18 cellular contexts compared by ENCODE assay signal in the genomic region with DNA sequence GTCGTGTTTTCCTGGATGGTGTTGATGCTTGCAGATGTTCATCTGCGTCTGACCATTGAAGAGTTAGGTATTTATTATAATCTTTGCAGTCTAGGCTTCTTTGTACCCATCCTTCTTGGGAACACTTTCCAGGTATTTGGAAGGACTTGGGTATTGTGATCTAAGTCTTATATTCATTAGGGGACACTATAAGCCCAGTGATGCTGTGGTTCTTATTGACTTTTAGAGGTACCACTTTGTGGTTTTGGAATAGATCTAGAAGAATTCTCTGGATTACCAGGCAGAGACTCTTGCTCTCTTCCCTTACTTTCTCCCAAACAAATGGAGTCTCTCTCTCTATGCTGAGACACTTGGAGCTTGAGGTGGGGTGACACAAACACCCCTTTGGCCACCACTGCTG. TPM values are rescaled to one million over a fixed set of nuclear protein-coding genes. Genes with fewer than 3 reads are reported as not detected.
DNase-seq lines count a peak whose midpoint lies in the region; ATAC-seq and TF ChIP-seq lines count a peak whose summit lies in the region.
"Had no signal": no experiment of that assay in that cellular context is flagged by ENCODE, and none has a peak within 500 bp of the region (broad histone marks: within the 10 kb centered on the region; RNA-seq: fewer than 3 reads in every experiment).

No MANE protein-coding gene starts in this region.

- POLR2A ChIA-PET in HCT116 (lab: Charles Lee) = no interaction called here
- POLR2A ChIA-PET in PC-3 (lab: Charles Lee; ENCODE audit: unreplicated experiment) = no interaction called here

- H3K36me3 ChIP-seq in HCT116 (ENCODE audit: control insufficient read depth in 1 of 2, insufficient read depth in 2 of 2, low read length in 2 of 2) (no peaks in the 10 kb centered on the region), PC-3 (ENCODE audit: low read depth, low read length) (no peaks in the 10 kb centered on the region)
- H3K36me3 ChIP-seq: BLaER1 had no signal

- no peak overlapping the region for H3K9ac ChIP-seq in HCT116 (ENCODE audit: low read length)
- no peak overlapping the region for H3K9ac ChIP-seq in PC-3 (ENCODE audit: low read length)
- H3K9ac ChIP-seq: BLaER1 had no signal

- no peaks in the 10 kb centered on the region for H3K79me2 ChIP-seq in HCT116 (ENCODE audit: insufficient read depth, low read length)
- H3K79me2 ChIP-seq in PC-3 (ENCODE audit: low read length) = no peaks in the 10 kb centered on the region

- no peak for TF ChIP-seq POLR2A in HCT116 (IDR thresholded peaks at IDR 0.05; ENCODE audit: borderline replicate concordance, extremely low read depth, insufficient read depth, insufficient read length)

- H3F3A ChIP-seq in PC-3 (ENCODE audit: low read length, unreplicated experiment) = no peaks in the 10 kb centered on the region

- no peak for ATAC-seq in HCT116
- peak; percentile 62 for ATAC-seq in PC-3
- no peak for ATAC-seq in GM19452 (IDR thresholded peaks at IDR 0.05; ENCODE audit: unreplicated experiment)
- ATAC-seq: CD8-positive, alpha-beta T cell; SK-N-SH treated with all-trans-retinoic acid at 6 μM for 48 hours had no signal

- no peak overlapping the region for H2AFZ ChIP-seq in HCT116 (ENCODE audit: low read depth, low read length, poor library complexity, severe bottlenecking)
- H2AFZ ChIP-seq in PC-3 (ENCODE audit: low read length) = no peak overlapping the region

- intact Hi-C loops in HCT116 (cut with micrococcal nuclease) (no loop called here), PC-3 (cut with micrococcal nuclease) (loop anchor here (1.0 to 5.0 kb wide), 4 partner anchors 47 to 130 kb away; no protein-coding TSS in a partner anchor)

- TF ChIP-seq CTCF in HCT116 (IDR thresholded peaks at IDR 0.05 in 2 of 3, conservative IDR thresholded peaks at IDR 0.05 in 1 of 3; ENCODE audit: borderline replicate concordance in 1 of 3, insufficient read depth in 1 of 3, low read depth in 2 of 3, low read length in 2 of 3) (no peak), PC-3 (conservative IDR thresholded peaks at IDR 0.05; ENCODE audit: low read depth, low read length) (peak; percentile 64), fibroblast of mammary gland (conservative IDR thresholded peaks at IDR 0.05; ENCODE audit: control insufficient read depth, insufficient read depth, low read depth, low read length) (no peak)

- H3K9me2 ChIP-seq in HCT116 (ENCODE audit: insufficient read depth) (no peaks in the 10 kb centered on the region), PC-3 (replicated peaks; ENCODE audit: low read length) (peaks cover 5% of the 10 kb centered on the region; the same call in 1 of the 2 replicates)

- RAD21 ChIA-PET in HCT116 (lab: Charles Lee; ENCODE audit: low non-redundant PET in 1 of 2, low total read pairs in 2 of 2, uncharacterized antibody in 2 of 2, unreplicated experiment in 2 of 2) = no interaction called here

- DNase-seq in NCI-H2107 treated with DMSO at 0.1 percent for 48 hours (lab: John Stamatoyannopoulos, UW; ENCODE audit: unreplicated experiment) (peak; percentile 62), NCI-H2107 (lab: John Stamatoyannopoulos, UW) (no peak), HCT116 (ENCODE audit: low read depth, low spot score) (no peak), PC-3 (peak; percentile 75), fibroblast of mammary gland (ENCODE audit: low read depth) (peak; percentile 43), NCI-H446 treated with DMSO at 0.1 percent for 48 hours (lab: John Stamatoyannopoulos, UW) (no peak), SHP77 treated with DMSO at 0.1 percent for 48 hours (lab: John Stamatoyannopoulos, UW) (no peak)
- DNase-seq: CD8-positive, alpha-beta T cell; DMS79 treated with DMSO at 0.1 percent for 48 hours; GDM1; GOT3; HFFc6; NCI-H2081 treated with DMSO at 0.1 percent for 48 hours; NCI-H774; Right ventricle myocardium superior had no signal

- BruUV-seq in HCT116 (replicated peaks; lab: Mats Ljungman, UMichigan) (no TSS peak), PC-3 (replicated peaks; lab: Mats Ljungman, UMichigan) (no TSS peak)

- H3K9me3 ChIP-seq in HCT116 (ENCODE audit: control insufficient read depth in 1 of 2, insufficient read depth in 1 of 2, low read depth in 1 of 2, low read length in 2 of 2) (no peaks in the 10 kb centered on the region), PC-3 (ENCODE audit: low read length) (no peaks in the 10 kb centered on the region)

- TF ChIP-seq RAD21 in HCT116 (IDR thresholded peaks at IDR 0.05; ENCODE audit: low read depth) = peak; percentile 35

- H4K20me1 ChIP-seq in HCT116 (ENCODE audit: insufficient read depth) = no peaks in the 10 kb centered on the region
- H4K20me1 ChIP-seq in PC-3 (ENCODE audit: low read length) = no peaks in the 10 kb centered on the region
- H4K20me1 ChIP-seq: BLaER1 had no signal

- CTCF ChIA-PET in HCT116 (lab: Charles Lee) = no interaction called here
- CTCF ChIA-PET in PC-3 (lab: Charles Lee) = no interaction called here

- no peak overlapping the region for H3K4me2 ChIP-seq in HCT116 (ENCODE audit: low read length)
- H3K4me2 ChIP-seq in PC-3 (ENCODE audit: low read length) = no peak overlapping the region
- H3K4me2 ChIP-seq: BLaER1 had no signal

- H3K4me3 ChIP-seq in HCT116 (replicated peaks in 1 of 2; ENCODE audit: low read depth in 1 of 2, low read length in 2 of 2) (no peak overlapping the region), PC-3 (ENCODE audit: low read length) (no peak overlapping the region), fibroblast of mammary gland (ENCODE audit: control insufficient read depth, low read depth, low read length) (no peak overlapping the region)
- H3K4me3 ChIP-seq: BLaER1 had no signal

- H3K27ac ChIP-seq in HCT116 (ENCODE audit: low read depth, low read length) (no peak overlapping the region), PC-3 (ENCODE audit: low read length) (no peak overlapping the region)
- H3K27ac ChIP-seq: BLaER1 had no signal

- no peaks in the 10 kb centered on the region for H3K27me3 ChIP-seq in HCT116 (ENCODE audit: insufficient read depth, low read length)
- no peaks in the 10 kb centered on the region for H3K27me3 ChIP-seq in PC-3 (ENCODE audit: low read length)
- H3K27me3 ChIP-seq: BLaER1 had no signal

- H3K4me1 ChIP-seq in HCT116 (ENCODE audit: control insufficient read depth in 1 of 2, insufficient read depth in 2 of 2, low read length in 2 of 2) (no peaks in the 10 kb centered on the region), PC-3 (ENCODE audit: insufficient read depth, low read length) (peaks cover 21% of the 10 kb centered on the region)

TF ChIP-seq in HCT116, 20 proteins besides CTCF, POLR2A, EP300 and RAD21:
- TF ChIP-seq, protein P1, sequence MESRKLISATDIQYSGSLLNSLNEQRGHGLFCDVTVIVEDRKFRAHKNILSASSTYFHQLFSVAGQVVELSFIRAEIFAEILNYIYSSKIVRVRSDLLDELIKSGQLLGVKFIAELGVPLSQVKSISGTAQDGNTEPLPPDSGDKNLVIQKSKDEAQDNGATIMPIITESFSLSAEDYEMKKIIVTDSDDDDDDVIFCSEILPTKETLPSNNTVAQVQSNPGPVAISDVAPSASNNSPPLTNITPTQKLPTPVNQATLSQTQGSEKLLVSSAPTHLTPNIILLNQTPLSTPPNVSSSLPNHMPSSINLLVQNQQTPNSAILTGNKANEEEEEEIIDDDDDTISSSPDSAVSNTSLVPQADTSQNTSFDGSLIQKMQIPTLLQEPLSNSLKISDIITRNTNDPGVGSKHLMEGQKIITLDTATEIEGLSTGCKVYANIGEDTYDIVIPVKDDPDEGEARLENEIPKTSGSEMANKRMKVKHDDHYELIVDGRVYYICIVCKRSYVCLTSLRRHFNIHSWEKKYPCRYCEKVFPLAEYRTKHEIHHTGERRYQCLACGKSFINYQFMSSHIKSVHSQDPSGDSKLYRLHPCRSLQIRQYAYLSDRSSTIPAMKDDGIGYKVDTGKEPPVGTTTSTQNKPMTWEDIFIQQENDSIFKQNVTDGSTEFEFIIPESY (IDR thresholded peaks at IDR 0.05; ENCODE audit: extremely low read depth, insufficient replicate concordance, low read length) = no peak
TF ChIP-seq in HCT116: peak in this region for 0.

RNA-seq across cellular contexts. Expression of a gene that starts 41.6 kb away (rescaled TPM):
- total RNA-seq in HCT116 (2021; ENCODE audit: unreplicated experiment) = not detected
- not detected in 2 replicates for polyA plus RNA-seq in HCT116 (2012)
- not detected in 2 replicates for total RNA-seq in PC-3 (2014; rRNA removed)
- total RNA-seq: CD8-positive, alpha-beta T cell; HFFc6; Right ventricle myocardium superior had no signal

Comparison
In these comparisons a context has a peak if more than half of its experiments do, and no peak if none do; other contexts are left out.
1. DNase-seq: peak in NCI-H2107 treated with DMSO at 0.1 percent for 48 hours (single experiment), PC-3 (single experiment) and fibroblast of mammary gland (single experiment); none in NCI-H2107 (single experiment), HCT116 (single experiment), NCI-H446 treated with DMSO at 0.1 percent for 48 hours (single experiment) and SHP77 treated with DMSO at 0.1 percent for 48 hours (single experiment).